In the genomic region with DNA sequence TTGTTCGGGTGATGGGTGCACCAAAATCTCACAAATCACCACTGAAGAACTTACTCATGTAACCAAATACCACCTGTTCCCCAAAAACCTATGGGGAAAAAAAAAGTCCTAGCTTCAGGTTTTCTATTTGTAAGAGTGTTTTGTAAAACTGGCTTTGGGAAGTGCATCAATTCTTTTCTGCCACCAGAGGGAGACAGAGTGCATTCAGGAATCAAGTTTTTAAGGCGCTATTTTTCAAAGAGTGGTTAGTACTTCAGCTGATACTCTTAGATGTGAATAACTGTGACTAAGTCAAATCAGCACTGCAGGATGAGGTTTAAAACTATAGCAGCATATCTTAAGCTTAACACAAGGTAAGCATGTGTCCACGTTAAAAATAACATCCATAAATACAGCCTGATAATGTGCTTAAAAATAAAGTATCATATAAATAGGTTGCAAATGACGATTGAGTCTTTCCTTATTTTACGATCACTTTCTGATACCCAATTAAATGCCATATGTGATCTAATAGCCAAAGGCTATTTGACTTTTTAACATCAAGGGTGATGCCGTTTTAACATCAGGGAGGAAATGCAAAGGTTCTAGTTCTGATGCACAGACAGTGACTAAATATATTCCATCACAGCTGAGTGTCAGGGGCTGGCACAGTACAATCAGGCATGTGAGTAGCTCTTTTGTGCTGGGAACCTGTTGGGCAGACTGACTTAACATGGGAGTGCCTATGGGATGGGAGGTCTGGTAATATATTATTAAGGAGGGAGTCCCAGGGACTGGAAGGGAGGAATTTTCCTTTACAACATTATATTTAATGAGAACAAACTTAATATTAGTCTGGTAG, we compare ENCODE assay signal across 9 cellular contexts. TPM values are rescaled to one million over a fixed set of nuclear protein-coding genes. Genes with fewer than 3 reads are reported as not detected.
DNase-seq lines count a peak whose midpoint lies in the region; ATAC-seq and TF ChIP-seq lines count a peak whose summit lies in the region.
"Had no signal": no experiment of that assay in that cellular context is flagged by ENCODE, and none has a peak within 500 bp of the region (broad histone marks: within the 10 kb centered on the region; RNA-seq: fewer than 3 reads in every experiment).

No MANE protein-coding gene starts in this region.

- no peak overlapping the region for H3K27ac ChIP-seq in dorsolateral prefrontal cortex

- H3K4me1 Mint-ChIP-seq in memory B cell, result peaks cover 2% of the 10 kb centered on the region

- H3K4me3 ChIP-seq in dorsolateral prefrontal cortex, result no peak overlapping the region

- ATAC-seq in memory B cell (ENCODE audit: low read depth) (peak; percentile 26), HG02763 (IDR thresholded peaks at IDR 0.05; ENCODE audit: unreplicated experiment) (no peak), HG02970 (IDR thresholded peaks at IDR 0.05; ENCODE audit: low FRiP score, unreplicated experiment) (no peak), HG02885 (IDR thresholded peaks at IDR 0.05; ENCODE audit: poor library complexity, unreplicated experiment) (no peak)

- TF ChIP-seq CTCF in dorsolateral prefrontal cortex (IDR thresholded peaks at IDR 0.05 in 54 of 56, conservative IDR thresholded peaks at IDR 0.05 in 2 of 56; ENCODE audit: low read depth in 1 of 56, partially characterized antibody in 56 of 56), result peak; percentile 67 to 89 (median 80)

- H3K36me3 Mint-ChIP-seq in memory B cell, result no peaks in the 10 kb centered on the region

- H3K9me3 Mint-ChIP-seq in memory B cell, result no peaks in the 10 kb centered on the region
- H3K9me3 Mint-ChIP-seq: T-helper 1 cell treated with Interleukin-12 subunit alpha and Interleukin-12 subunit beta and Interleukin-4 antibody, amounts not matched to agents 30 μg/mL and 1 μg/mL, for 36 hours had no signal

- H3K4me3 Mint-ChIP-seq in memory B cell, result no peak overlapping the region
- H3K4me3 Mint-ChIP-seq: T-helper 1 cell treated with Interleukin-12 subunit alpha and Interleukin-12 subunit beta and Interleukin-4 antibody, amounts not matched to agents 30 μg/mL and 1 μg/mL, for 36 hours had no signal

- no peak overlapping the region for H3K27ac Mint-ChIP-seq in memory B cell
- H3K27ac Mint-ChIP-seq: T-helper 1 cell treated with Interleukin-12 subunit alpha and Interleukin-12 subunit beta and Interleukin-4 antibody, amounts not matched to agents 30 μg/mL and 1 μg/mL, for 36 hours had no signal

- peaks cover 18% of the 10 kb centered on the region for H3K27me3 Mint-ChIP-seq in memory B cell

- H3K27me3 ChIP-seq in dorsolateral prefrontal cortex, result peaks cover 0 to 3% (median 0%) of the 10 kb centered on the region in 45 donors

- intact Hi-C loops in dorsolateral prefrontal cortex (cut with DNase I), result no loop called here

- DNase-seq in CMK (ENCODE audit: low read depth) (peak; percentile 0), GM19240 (ENCODE audit: insufficient read length, low spot score) (peak; percentile 4), OCI-M1 (lab: John Stamatoyannopoulos, UW) (peak; percentile 59), dorsolateral prefrontal cortex (no peak), memory B cell (ENCODE audit: low spot score in 2 of 2) (peak in 1 of 2 donors; percentile 27)

RNA-seq across cellular contexts. Expression of gene LYZL2, which starts 10.6 kb away (rescaled TPM):
- not detected for total RNA-seq in dorsolateral prefrontal cortex

Comparison
In these comparisons a context has a peak if more than half of its experiments do, and no peak if none do; other contexts are left out.
1. DNase-seq: peak in CMK (single experiment), GM19240 (single experiment) and OCI-M1 (single experiment); none in dorsolateral prefrontal cortex (0 of 10).